8 cellular contexts compared by ENCODE assay signal in the genomic region with DNA sequence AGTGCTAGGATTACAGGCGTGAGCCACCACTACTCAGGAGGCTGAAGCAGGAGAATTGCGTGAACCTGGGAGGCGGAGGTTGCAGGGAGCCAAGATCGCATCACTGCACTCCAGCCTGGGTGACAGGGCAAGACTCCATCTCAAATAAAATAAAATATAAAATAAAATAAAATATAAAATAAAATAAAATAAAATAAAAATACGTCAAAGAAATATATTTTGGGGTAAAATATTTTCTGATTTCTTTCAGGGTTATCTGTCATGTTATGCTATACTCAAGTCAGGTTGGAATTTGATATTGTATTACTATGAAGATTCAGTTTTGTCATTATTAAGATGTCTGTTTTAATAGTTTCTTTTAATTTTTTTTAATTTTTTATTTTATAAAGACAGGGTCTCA.
"Had no signal": no experiment of that assay in that cellular context is flagged by ENCODE, and none has a peak within 500 bp of the region (broad histone marks: within the 10 kb centered on the region; RNA-seq: fewer than 3 reads in every experiment).

No MANE protein-coding gene starts in this region.

- ATAC-seq: GM12878 had no signal

- DNase-seq: GDM1, GF-D8 had no signal

- FAIRE-seq: G401.6, GM12878, GM12891, GM12892, GM18507, GM19239 had no signal
